11 cellular contexts compared by ENCODE assay signal in the genomic region with DNA sequence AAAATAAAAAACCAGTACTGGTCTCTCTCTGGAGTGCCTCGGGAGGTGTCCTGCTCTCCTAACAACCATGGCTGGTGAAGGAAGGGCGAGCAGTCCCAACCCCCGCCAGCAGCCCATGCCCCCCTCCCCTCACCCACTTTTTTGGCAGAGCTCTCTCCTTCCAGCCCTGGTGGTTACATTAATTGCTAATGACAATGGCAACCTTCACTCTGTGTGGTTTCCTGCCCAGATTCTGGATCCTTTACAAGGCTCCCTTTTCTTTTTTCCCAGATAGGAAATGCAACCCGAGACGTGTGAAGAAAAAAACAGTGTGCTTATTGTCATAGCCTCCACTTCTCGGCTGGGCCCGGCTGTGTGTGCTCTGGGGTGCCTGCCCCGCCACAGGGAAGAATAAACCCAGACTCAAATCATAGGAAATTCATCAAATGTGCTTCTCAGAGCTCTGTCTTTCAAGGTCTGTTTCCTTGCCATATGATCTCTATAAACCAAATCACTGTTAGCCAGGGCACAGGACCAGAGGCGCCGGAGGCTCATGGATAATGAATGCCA.
DNase-seq lines count a peak whose midpoint lies in the region; ATAC-seq and TF ChIP-seq lines count a peak whose summit lies in the region.
"Had no signal": no experiment of that assay in that cellular context is flagged by ENCODE, and none has a peak within 500 bp of the region (broad histone marks: within the 10 kb centered on the region; RNA-seq: fewer than 3 reads in every experiment).

No MANE protein-coding gene starts in this region.

- H3K36me3 Mint-ChIP-seq in activated T-helper 2 cell treated with anti-CD3 and anti-CD28 coated beads, Interferon-gamma antibody, Interleukin-2, Interleukin-4, amounts not matched to agents 10 μg/mL and 5 μg/mL and 100 μg/mL, durations not matched to agents 14 hours and 24 hours and 36 hours (ENCODE audit: low read depth) = no peaks in the 10 kb centered on the region
- no peaks in the 10 kb centered on the region for H3K36me3 Mint-ChIP-seq in T-helper 17 cell (ENCODE audit: low read depth)

- no peaks in the 10 kb centered on the region for H3K27me3 Mint-ChIP-seq in activated T-helper 2 cell treated with anti-CD3 and anti-CD28 coated beads, Interferon-gamma antibody, Interleukin-2, Interleukin-4, amounts not matched to agents 10 μg/mL and 5 μg/mL and 100 μg/mL, durations not matched to agents 14 hours and 24 hours and 36 hours (ENCODE audit: low read depth)
- peaks cover 25% of the 10 kb centered on the region for H3K27me3 Mint-ChIP-seq in T-helper 17 cell

- no peaks in the 10 kb centered on the region for H3K27me3 ChIP-seq in heart left ventricle
- no peaks in the 10 kb centered on the region for H3K27me3 ChIP-seq in right atrium auricular region
- H3K27me3 ChIP-seq in body of pancreas = no peaks in the 10 kb centered on the region

- DNase-seq in heart left ventricle (peak in 2 of 5 donors; percentile 33 to 42), right atrium auricular region (ENCODE audit: low spot score) (no peak), body of pancreas (peak in 2 of 4 donors; percentile 7 to 17), medulla oblongata (ENCODE audit: extremely low spot score) (peak; percentile 80), NCI-H82 treated with DMSO at 0.1 percent for 48 hours (lab: John Stamatoyannopoulos, UW; ENCODE audit: unreplicated experiment) (no peak), T-helper 17 cell (no peak)
- DNase-seq in activated T-helper 2 cell treated with anti-CD3 and anti-CD28 coated beads, Interferon-gamma antibody, Interleukin-2, Interleukin-4, amounts not matched to agents 10 μg/mL and 5 μg/mL and 100 μg/mL, durations not matched to agents 14 hours and 24 hours and 36 hours (ENCODE audit: low spot score) = no peak
- no peak for DNase-seq in stimulated activated CD4-positive, alpha-beta T cell treated with anti-CD3 and anti-CD28 coated beads, Interleukin-2, amount 100 ng/mL, for 24 hours
- DNase-seq: NCI-H1694, SW 1271 had no signal

- H3K27ac Mint-ChIP-seq in activated T-helper 2 cell treated with anti-CD3 and anti-CD28 coated beads, Interferon-gamma antibody, Interleukin-2, Interleukin-4, amounts not matched to agents 10 μg/mL and 5 μg/mL and 100 μg/mL, durations not matched to agents 14 hours and 24 hours and 36 hours = no peak overlapping the region
- H3K27ac Mint-ChIP-seq in T-helper 17 cell = no peak overlapping the region

- WGBS in heart left ventricle, 4 donors = 33 to 55% (median 46%) methylated on average over 10 of the region's 10 CpGs
- WGBS in body of pancreas, 2 donors = 44 to 50% methylated on average over 10 of the region's 10 CpGs

- no peak overlapping the region for H3K4me3 Mint-ChIP-seq in activated T-helper 2 cell treated with anti-CD3 and anti-CD28 coated beads, Interferon-gamma antibody, Interleukin-2, Interleukin-4, amounts not matched to agents 10 μg/mL and 5 μg/mL and 100 μg/mL, durations not matched to agents 14 hours and 24 hours and 36 hours (ENCODE audit: low read depth)
- H3K4me3 Mint-ChIP-seq in T-helper 17 cell = no peak overlapping the region

- H3K27ac ChIP-seq in heart left ventricle (peak overlapping the region in 5 of 12 donors; percentile 31 to 61 (median 40)), right atrium auricular region (peak overlapping the region in 1 of 2 donors; percentile 21), body of pancreas (peak overlapping the region in 3 of 4 donors; percentile 15 to 62 (median 49))
- H3K27ac ChIP-seq: neutrophil had no signal

- H3K4me3 ChIP-seq in heart left ventricle = no peak overlapping the region
- no peak overlapping the region for H3K4me3 ChIP-seq in right atrium auricular region
- H3K4me3 ChIP-seq in body of pancreas = no peak overlapping the region

- peaks cover 0 to 37% (median 16%) of the 10 kb centered on the region in 12 donors for H3K4me1 ChIP-seq in heart left ventricle
- peaks cover 0 to 25% of the 10 kb centered on the region in 2 donors for H3K4me1 ChIP-seq in right atrium auricular region
- peaks cover 3% of the 10 kb centered on the region for H3K4me1 ChIP-seq in body of pancreas

- TF ChIP-seq POLR2A in heart left ventricle (IDR thresholded peaks at IDR 0.05) (no peak), body of pancreas (IDR thresholded peaks at IDR 0.05) (no peak)

- no peaks in the 10 kb centered on the region for H3K9me3 ChIP-seq in heart left ventricle
- H3K9me3 ChIP-seq in right atrium auricular region = no peaks in the 10 kb centered on the region
- H3K9me3 ChIP-seq in body of pancreas = no peaks in the 10 kb centered on the region
- no peaks in the 10 kb centered on the region for H3K9me3 ChIP-seq in T-helper 17 cell (ENCODE audit: control insufficient read depth, low read length, poor library complexity, severe bottlenecking)
- H3K9me3 ChIP-seq: neutrophil had no signal

- peak; percentile 27 to 82 (median 65) for ATAC-seq in heart left ventricle
- ATAC-seq in body of pancreas = peak; percentile 67
- ATAC-seq in T-helper 17 cell = no peak

- intact Hi-C loops in heart left ventricle (cut with DNase I) = no loop called here
- intact Hi-C loops in body of pancreas (cut with DNase I) = no loop called here
- intact Hi-C loops in activated T-helper 2 cell treated with anti-CD3 and anti-CD28 coated beads, Interferon-gamma antibody, Interleukin-2, Interleukin-4, amounts not matched to agents 10 μg/mL and 5 μg/mL and 100 μg/mL, durations not matched to agents 14 hours and 24 hours and 36 hours (cut with micrococcal nuclease) = no loop called here

- H3K9me3 Mint-ChIP-seq in activated T-helper 2 cell treated with anti-CD3 and anti-CD28 coated beads, Interferon-gamma antibody, Interleukin-2, Interleukin-4, amounts not matched to agents 10 μg/mL and 5 μg/mL and 100 μg/mL, durations not matched to agents 14 hours and 24 hours and 36 hours = no peaks in the 10 kb centered on the region

- H3K36me3 ChIP-seq in heart left ventricle = no peaks in the 10 kb centered on the region
- H3K36me3 ChIP-seq in right atrium auricular region = no peaks in the 10 kb centered on the region
- no peaks in the 10 kb centered on the region for H3K36me3 ChIP-seq in body of pancreas (replicated peaks in 1 of 2; ENCODE audit: insufficient read depth in 1 of 2, low read depth in 2 of 2)
- H3K36me3 ChIP-seq: neutrophil had no signal

- H3K4me1 Mint-ChIP-seq in activated T-helper 2 cell treated with anti-CD3 and anti-CD28 coated beads, Interferon-gamma antibody, Interleukin-2, Interleukin-4, amounts not matched to agents 10 μg/mL and 5 μg/mL and 100 μg/mL, durations not matched to agents 14 hours and 24 hours and 36 hours (ENCODE audit: low read depth) = no peaks in the 10 kb centered on the region
- H3K4me1 Mint-ChIP-seq in T-helper 17 cell = no peaks in the 10 kb centered on the region

- TF ChIP-seq CTCF in heart left ventricle (IDR thresholded peaks at IDR 0.05) = no peak
- TF ChIP-seq CTCF in right atrium auricular region (IDR thresholded peaks at IDR 0.05) = no peak
- no peak for TF ChIP-seq CTCF in body of pancreas (IDR thresholded peaks at IDR 0.05)
